ENCODE assay signal across 2 cellular contexts in genomic region chr3:19957354-19957753, GRCh38.
TF ChIP-seq lines count a peak whose summit lies in the region.

No MANE protein-coding gene starts in this region.

TF ChIP-seq in HEK293, 187 proteins besides CTCF, POLR2A, EP300 and RAD21:
- 0 out of 2 replicates have a peak, but pooled peaks have one; percentile 18 for TF ChIP-seq ZNF202 (tag by site-specific recombination; IDR thresholded peaks at IDR 0.05; ENCODE audit: borderline replicate concordance)
- TF ChIP-seq KLF1 (tag by site-specific recombination; IDR thresholded peaks at IDR 0.05), result peak; percentile 50; the same call in 1 of the 2 replicates

TF ChIP-seq in K562, 482 proteins besides CTCF, POLR2A, EP300 and RAD21:
- TF ChIP-seq NFATC3 (IDR thresholded peaks at IDR 0.05), result 0 out of 2 replicates have a peak, but pooled peaks have one; percentile 53
- peak; percentile 99 for TF ChIP-seq ZBTB33 (CRISPR knock-in tag; IDR thresholded peaks at IDR 0.05)
TF ChIP-seq in K562: peak in this region for 2; not testable (repeated sequence) for 480.
